Comparison of ENCODE assay signal across 36 cellular contexts in the genomic region with DNA sequence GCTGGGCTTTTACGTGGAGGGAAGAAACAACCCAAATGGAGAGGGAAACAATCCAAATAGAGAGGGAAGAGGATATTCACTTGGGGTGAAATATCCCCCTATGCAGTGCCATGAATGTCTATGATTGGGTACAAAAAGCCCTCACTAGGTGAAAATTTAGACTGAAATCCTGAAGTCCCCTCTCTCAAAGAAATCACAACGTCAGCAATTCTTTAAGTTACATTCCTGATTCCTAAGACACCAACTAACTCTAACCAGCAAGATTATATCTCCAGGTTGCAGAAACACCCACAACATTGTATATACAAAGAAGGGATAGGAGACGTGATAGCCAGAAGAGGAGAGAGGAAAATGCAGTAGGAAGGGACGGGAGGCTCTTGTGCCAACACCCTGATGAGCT.
"Had no signal": no experiment of that assay in that cellular context is flagged by ENCODE, and none has a peak within 500 bp of the region (broad histone marks: within the 10 kb centered on the region; RNA-seq: fewer than 3 reads in every experiment).

No MANE protein-coding gene starts in this region.

- H3K27ac ChIP-seq: ascending aorta, cardiac muscle cell, WERI-Rb-1 had no signal

- H3K4me3 Mint-ChIP-seq: activated CD4-positive, alpha-beta memory T cell treated with anti-CD3 and anti-CD28 coated beads, Interleukin-2, amount 10 ng/mL, durations not matched to agents 7 days and 5 days; activated CD4-positive, alpha-beta T cell treated with anti-CD3 and anti-CD28 coated beads for 36 hours; activated CD4-positive, alpha-beta T cell treated with anti-CD3 and anti-CD28 coated beads, Interleukin-2, amount 10 ng/mL, durations not matched to agents 7 days and 5 days; activated CD8-positive, alpha-beta memory T cell treated with anti-CD3 and anti-CD28 coated beads, Interleukin-2, amount 10 ng/mL, durations not matched to agents 7 days and 5 days; activated CD8-positive, alpha-beta T cell treated with anti-CD3 and anti-CD28 coated beads, Interleukin-2, amount 10 ng/mL, durations not matched to agents 7 days and 5 days; activated naive CD4-positive, alpha-beta T cell treated with anti-CD3 and anti-CD28 coated beads, Interleukin-2, amount 10 ng/mL, durations not matched to agents 7 days and 5 days; activated naive CD4-positive, alpha-beta T cell treated with anti-CD3 and anti-CD28 coated beads, Interleukin-2, amount 50 U/mL, for 24 hours; activated naive CD8-positive, alpha-beta T cell; activated naive CD8-positive, alpha-beta T cell treated with anti-CD3 and anti-CD28 coated beads, Interleukin-2, amount 10 ng/mL, durations not matched to agents 7 days and 5 days; activated naive CD8-positive, alpha-beta T cell treated with anti-CD3 and anti-CD28 coated beads, Interleukin-2, amount 50 U/mL, for 24 hours; activated T-cell treated with anti-CD3 and anti-CD28 coated beads, Interleukin-2, amount 50 U/mL, for 24 hours; brain; central memory CD8-positive, alpha-beta T cell; T-helper 2 cell treated with Interferon-gamma antibody and Interleukin-4, amounts not matched to agents 5 μg/mL and 100 μg/mL, for 36 hours; WTC11 had no signal

- DNase-seq: activated CD4-positive, alpha-beta memory T cell treated with anti-CD3 and anti-CD28 coated beads, Interleukin-2, amount 10 ng/mL, durations not matched to agents 7 days and 5 days; activated CD4-positive, alpha-beta T cell treated with anti-CD3 and anti-CD28 coated beads for 1 hour; activated CD4-positive, alpha-beta T cell treated with anti-CD3 and anti-CD28 coated beads for 36 hours; activated CD4-positive, alpha-beta T cell treated with anti-CD3 and anti-CD28 coated beads for 48 hours; activated CD4-positive, alpha-beta T cell treated with anti-CD3 and anti-CD28 coated beads, Interleukin-2, amount 10 ng/mL, durations not matched to agents 7 days and 5 days; activated CD4-positive, alpha-beta T cell treated with anti-CD3 and anti-CD28 coated beads, Interleukin-2, amount 50 U/mL, for 48 hours; activated CD4-positive, CD25-positive, alpha-beta regulatory T cell; activated CD8-positive, alpha-beta memory T cell treated with anti-CD3 and anti-CD28 coated beads for 24 hours; activated CD8-positive, alpha-beta memory T cell treated with anti-CD3 and anti-CD28 coated beads, Interleukin-2, amount 10 ng/mL, durations not matched to agents 7 days and 5 days; activated CD8-positive, alpha-beta memory T cell treated with anti-CD3 and anti-CD28 coated beads, Interleukin-2, amount 50 U/mL, for 48 hours; activated CD8-positive, alpha-beta T cell treated with anti-CD3 and anti-CD28 coated beads, Interleukin-2, amount 10 ng/mL, durations not matched to agents 7 days and 5 days; activated effector memory CD4-positive, alpha-beta T cell treated with Interleukin-2 at 50 U/mL for 16 hours; activated gamma-delta T cell; activated naive CD4-positive, alpha-beta T cell treated with anti-CD3 and anti-CD28 coated beads, Interleukin-2, amount 10 ng/mL, durations not matched to agents 7 days and 5 days; activated naive CD4-positive, alpha-beta T cell treated with Interleukin-2 at 50 U/mL for 16 hours; activated naive CD8-positive, alpha-beta T cell treated with anti-CD3 and anti-CD28 coated beads, Interleukin-2, amount 10 ng/mL, durations not matched to agents 7 days and 5 days; activated naive CD8-positive, alpha-beta T cell treated with anti-CD3 and anti-CD28 coated beads, Interleukin-2, amount 50 U/mL, for 24 hours; activated T-cell treated with anti-CD3 and anti-CD28 coated beads, Interleukin-2, amount 50 U/mL, for 24 hours; activated T-cell treated with anti-CD3 and anti-CD28 coated beads, Interleukin-2, amount 50 U/mL, for 48 hours; amygdala; anterior cingulate cortex; caudate nucleus; cerebellar nuclear complex; T-helper 9 cell; WERI-Rb-1 had no signal

- H3K27me3 ChIP-seq: ascending aorta, cardiac muscle cell had no signal

- H3K4me1 ChIP-seq: ascending aorta had no signal

- ATAC-seq: activated CD4-positive, alpha-beta T cell treated with anti-CD3 and anti-CD28 coated beads for 36 hours; activated CD4-positive, CD25-positive, alpha-beta regulatory T cell treated with anti-CD3 and anti-CD28 coated beads, Interleukin-2, amount 50 U/mL, for 24 hours; activated CD8-positive, alpha-beta memory T cell treated with anti-CD3 and anti-CD28 coated beads, Interleukin-2, amount 10 ng/mL, durations not matched to agents 7 days and 5 days; activated CD8-positive, alpha-beta T cell treated with anti-CD3 and anti-CD28 coated beads, Interleukin-2, amount 10 ng/mL, durations not matched to agents 7 days and 5 days; activated naive CD8-positive, alpha-beta T cell treated with anti-CD3 and anti-CD28 coated beads, Interleukin-2, amount 50 U/mL, for 24 hours; WTC11 had no signal

- H3K27me3 Mint-ChIP-seq: activated CD4-positive, alpha-beta memory T cell treated with anti-CD3 and anti-CD28 coated beads, Interleukin-2, amount 10 ng/mL, durations not matched to agents 7 days and 5 days; activated CD4-positive, alpha-beta T cell treated with anti-CD3 and anti-CD28 coated beads, Interleukin-2, amount 10 ng/mL, durations not matched to agents 7 days and 5 days; activated CD8-positive, alpha-beta memory T cell treated with anti-CD3 and anti-CD28 coated beads, Interleukin-2, amount 10 ng/mL, durations not matched to agents 7 days and 5 days; activated naive CD4-positive, alpha-beta T cell treated with anti-CD3 and anti-CD28 coated beads, Interleukin-2, amount 10 ng/mL, durations not matched to agents 7 days and 5 days; activated naive CD4-positive, alpha-beta T cell treated with anti-CD3 and anti-CD28 coated beads, Interleukin-2, amount 50 U/mL, for 24 hours; activated naive CD8-positive, alpha-beta T cell; activated naive CD8-positive, alpha-beta T cell treated with anti-CD3 and anti-CD28 coated beads, Interleukin-2, amount 10 ng/mL, durations not matched to agents 7 days and 5 days; activated naive CD8-positive, alpha-beta T cell treated with anti-CD3 and anti-CD28 coated beads, Interleukin-2, amount 50 U/mL, for 24 hours; central memory CD8-positive, alpha-beta T cell had no signal

- H3K9me3 ChIP-seq: ascending aorta had no signal

- H3K4me1 Mint-ChIP-seq: activated CD4-positive, alpha-beta memory T cell treated with anti-CD3 and anti-CD28 coated beads, Interleukin-2, amount 10 ng/mL, durations not matched to agents 7 days and 5 days; activated CD4-positive, alpha-beta T cell treated with anti-CD3 and anti-CD28 coated beads for 36 hours; activated CD4-positive, alpha-beta T cell treated with anti-CD3 and anti-CD28 coated beads, Interleukin-2, amount 10 ng/mL, durations not matched to agents 7 days and 5 days; activated CD8-positive, alpha-beta memory T cell treated with anti-CD3 and anti-CD28 coated beads, Interleukin-2, amount 10 ng/mL, durations not matched to agents 7 days and 5 days; activated naive CD4-positive, alpha-beta T cell treated with anti-CD3 and anti-CD28 coated beads, Interleukin-2, amount 10 ng/mL, durations not matched to agents 7 days and 5 days; activated naive CD4-positive, alpha-beta T cell treated with anti-CD3 and anti-CD28 coated beads, Interleukin-2, amount 50 U/mL, for 24 hours; activated naive CD8-positive, alpha-beta T cell treated with anti-CD3 and anti-CD28 coated beads, Interleukin-2, amount 10 ng/mL, durations not matched to agents 7 days and 5 days; activated naive CD8-positive, alpha-beta T cell treated with anti-CD3 and anti-CD28 coated beads, Interleukin-2, amount 50 U/mL, for 24 hours; brain; central memory CD8-positive, alpha-beta T cell had no signal

- H3K36me3 ChIP-seq: ascending aorta, cardiac muscle cell, WERI-Rb-1 had no signal

- H3K36me3 Mint-ChIP-seq: activated CD8-positive, alpha-beta memory T cell treated with anti-CD3 and anti-CD28 coated beads, Interleukin-2, amount 10 ng/mL, durations not matched to agents 7 days and 5 days; activated naive CD4-positive, alpha-beta T cell treated with anti-CD3 and anti-CD28 coated beads, Interleukin-2, amount 10 ng/mL, durations not matched to agents 7 days and 5 days; activated naive CD4-positive, alpha-beta T cell treated with anti-CD3 and anti-CD28 coated beads, Interleukin-2, amount 50 U/mL, for 24 hours; activated naive CD8-positive, alpha-beta T cell; activated naive CD8-positive, alpha-beta T cell treated with anti-CD3 and anti-CD28 coated beads, Interleukin-2, amount 10 ng/mL, durations not matched to agents 7 days and 5 days; brain had no signal

- H3K9me3 Mint-ChIP-seq: activated CD4-positive, alpha-beta memory T cell treated with anti-CD3 and anti-CD28 coated beads, Interleukin-2, amount 10 ng/mL, durations not matched to agents 7 days and 5 days; activated CD4-positive, alpha-beta T cell treated with anti-CD3 and anti-CD28 coated beads, Interleukin-2, amount 10 ng/mL, durations not matched to agents 7 days and 5 days; activated naive CD4-positive, alpha-beta T cell treated with anti-CD3 and anti-CD28 coated beads, Interleukin-2, amount 10 ng/mL, durations not matched to agents 7 days and 5 days; activated naive CD4-positive, alpha-beta T cell treated with anti-CD3 and anti-CD28 coated beads, Interleukin-2, amount 50 U/mL, for 24 hours; activated naive CD8-positive, alpha-beta T cell treated with anti-CD3 and anti-CD28 coated beads, Interleukin-2, amount 10 ng/mL, durations not matched to agents 7 days and 5 days; activated naive CD8-positive, alpha-beta T cell treated with anti-CD3 and anti-CD28 coated beads, Interleukin-2, amount 50 U/mL, for 24 hours; activated T-cell treated with anti-CD3 and anti-CD28 coated beads, Interleukin-2, amount 50 U/mL, for 24 hours; activated T-helper 2 cell treated with anti-CD3 and anti-CD28 coated beads, Interferon-gamma antibody, Interleukin-2, Interleukin-4, amounts not matched to agents 10 μg/mL and 5 μg/mL and 100 μg/mL, durations not matched to agents 14 hours and 24 hours and 36 hours; central memory CD8-positive, alpha-beta T cell; T-helper 2 cell treated with Interferon-gamma antibody and Interleukin-4, amounts not matched to agents 5 μg/mL and 100 μg/mL, for 36 hours had no signal

- H3K27ac Mint-ChIP-seq: activated CD4-positive, alpha-beta memory T cell treated with anti-CD3 and anti-CD28 coated beads, Interleukin-2, amount 10 ng/mL, durations not matched to agents 7 days and 5 days; activated CD4-positive, alpha-beta T cell treated with anti-CD3 and anti-CD28 coated beads for 36 hours; activated CD4-positive, alpha-beta T cell treated with anti-CD3 and anti-CD28 coated beads, Interleukin-2, amount 10 ng/mL, durations not matched to agents 7 days and 5 days; activated CD8-positive, alpha-beta memory T cell treated with anti-CD3 and anti-CD28 coated beads, Interleukin-2, amount 10 ng/mL, durations not matched to agents 7 days and 5 days; activated CD8-positive, alpha-beta T cell treated with anti-CD3 and anti-CD28 coated beads, Interleukin-2, amount 10 ng/mL, durations not matched to agents 7 days and 5 days; activated naive CD4-positive, alpha-beta T cell treated with anti-CD3 and anti-CD28 coated beads, Interleukin-2, amount 10 ng/mL, durations not matched to agents 7 days and 5 days; activated naive CD4-positive, alpha-beta T cell treated with anti-CD3 and anti-CD28 coated beads, Interleukin-2, amount 50 U/mL, for 24 hours; activated naive CD8-positive, alpha-beta T cell; activated naive CD8-positive, alpha-beta T cell treated with anti-CD3 and anti-CD28 coated beads, Interleukin-2, amount 10 ng/mL, durations not matched to agents 7 days and 5 days; activated naive CD8-positive, alpha-beta T cell treated with anti-CD3 and anti-CD28 coated beads, Interleukin-2, amount 50 U/mL, for 24 hours; activated T-cell treated with anti-CD3 and anti-CD28 coated beads, Interleukin-2, amount 50 U/mL, for 24 hours; activated T-helper 2 cell treated with anti-CD3 and anti-CD28 coated beads, Interferon-gamma antibody, Interleukin-2, Interleukin-4, amounts not matched to agents 10 μg/mL and 5 μg/mL and 100 μg/mL, durations not matched to agents 14 hours and 24 hours and 36 hours; brain; T-helper 2 cell treated with Interferon-gamma antibody and Interleukin-4, amounts not matched to agents 5 μg/mL and 100 μg/mL, for 36 hours; WTC11 had no signal

- H3K4me3 ChIP-seq: ascending aorta, cardiac muscle cell had no signal

- FAIRE-seq: bronchial epithelial cell had no signal
